24 cellular contexts compared by ENCODE assay signal in genomic region chr18:37612519-37612918, GRCh38. TPM values are rescaled to one million over a fixed set of nuclear protein-coding genes. Genes with fewer than 3 reads are reported as not detected.
DNase-seq lines count a peak whose midpoint lies in the region; ATAC-seq and TF ChIP-seq lines count a peak whose summit lies in the region.
"Had no signal": no experiment of that assay in that cellular context is flagged by ENCODE, and none has a peak within 500 bp of the region (broad histone marks: within the 10 kb centered on the region; RNA-seq: fewer than 3 reads in every experiment).

No MANE protein-coding gene starts in this region.

- H3K27me3 ChIP-seq in left ventricle myocardium inferior (ENCODE audit: low read depth) (peaks cover 35% of the 10 kb centered on the region), esophagus muscularis mucosa (no peaks in the 10 kb centered on the region)
- H3K27me3 ChIP-seq: BLaER1 treated with 17β-estradiol and CSF1 and Interleukin-3, amounts not matched to agents 10 nM and 100 nM; MG63 had no signal

- ATAC-seq in Right ventricle myocardium superior (ENCODE audit: poor library complexity) = no peak

- H3K9me3 ChIP-seq in left ventricle myocardium inferior (replicated peaks) (peaks cover 6% of the 10 kb centered on the region), esophagus muscularis mucosa (peaks cover 0 to 6% (median 0%) of the 10 kb centered on the region in 4 donors)
- H3K9me3 ChIP-seq: MG63 had no signal

- WGBS in esophagus muscularis mucosa = 35% methylated on average over 3 of the region's 3 CpGs

- DNase-seq in left ventricle myocardium inferior = no peak
- no peak for DNase-seq in Right ventricle myocardium superior
- DNase-seq in esophagus muscularis mucosa (ENCODE audit: extremely low spot score) = peak; percentile 53
- no peak for DNase-seq in NOMO-1 (lab: John Stamatoyannopoulos, UW; ENCODE audit: unreplicated experiment in 2 of 2)
- no peak for DNase-seq in NCI-H748 treated with DMSO at 0.1 percent for 48 hours (lab: John Stamatoyannopoulos, UW)
- no peak for DNase-seq in stimulated activated CD4-positive, alpha-beta T cell treated with anti-CD3 and anti-CD28 coated beads, Interleukin-2, amount 100 ng/mL, for 48 hours
- DNase-seq: AML-193; CD4-positive, alpha-beta T cell; DMS53; GM23248; H9; KBM-7; MG63; NCI-H1105 treated with DMSO at 0.1 percent for 48 hours; NCI-H146; NCI-H1930; NCI-H2107; NCI-H526; SIG-M5 had no signal

- H3K36me3 ChIP-seq in left ventricle myocardium inferior (no peaks in the 10 kb centered on the region), esophagus muscularis mucosa (no peaks in the 10 kb centered on the region)
- H3K36me3 ChIP-seq: BLaER1 treated with 17β-estradiol and CSF1 and Interleukin-3, amounts not matched to agents 10 nM and 100 nM; MG63 had no signal

- H3K4me1 ChIP-seq in left ventricle myocardium inferior (peaks cover 4% of the 10 kb centered on the region), esophagus muscularis mucosa (no peaks in the 10 kb centered on the region)
- H3K4me1 ChIP-seq: BLaER1 treated with 17β-estradiol and CSF1 and Interleukin-3, amounts not matched to agents 10 nM and 100 nM had no signal

- peak overlapping the region; percentile 85 to 94 (median 88) for H3K27ac Mint-ChIP-seq in nephron
- H3K27ac Mint-ChIP-seq: CD4-positive, alpha-beta T cell; H9 had no signal

- H3K27ac ChIP-seq in left ventricle myocardium inferior (replicated peaks) = peak overlapping the region; percentile 46
- no peak overlapping the region for H3K27ac ChIP-seq in esophagus muscularis mucosa (replicated peaks in 1 of 4)
- H3K27ac ChIP-seq: BLaER1 treated with 17β-estradiol and CSF1 and Interleukin-3, amounts not matched to agents 10 nM and 100 nM; GM23248; RWPE1; SK-N-MC had no signal

- intact Hi-C loops in left ventricle myocardium inferior (cut with micrococcal nuclease) (no loop called here), Right ventricle myocardium superior (cut with DNase I) (no loop called here), esophagus muscularis mucosa (cut with DNase I) (no loop called here)

- H3K27me3 Mint-ChIP-seq in nephron (ENCODE audit: low read depth) = peaks cover 25% of the 10 kb centered on the region

- no peaks in the 10 kb centered on the region for H3K36me3 Mint-ChIP-seq in nephron (ENCODE audit: low read depth)

- no peaks in the 10 kb centered on the region for H3K9me3 Mint-ChIP-seq in nephron
- H3K9me3 Mint-ChIP-seq: CD4-positive, alpha-beta T cell had no signal

- no peak for TF ChIP-seq POLR2A in esophagus muscularis mucosa (IDR thresholded peaks at IDR 0.05; ENCODE audit: low read depth)

- no peak for TF ChIP-seq EP300 in esophagus muscularis mucosa (IDR thresholded peaks at IDR 0.05)

- H3K4me3 ChIP-seq in left ventricle myocardium inferior = no peak overlapping the region
- no peak overlapping the region for H3K4me3 ChIP-seq in esophagus muscularis mucosa
- H3K4me3 ChIP-seq: BLaER1 treated with 17β-estradiol and CSF1 and Interleukin-3, amounts not matched to agents 10 nM and 100 nM; GM23248; MG63; SK-N-MC had no signal

- H3K4me3 Mint-ChIP-seq in nephron = peak overlapping the region in 1 of 3 experiments; percentile 32
- H3K4me3 Mint-ChIP-seq: CD4-positive, alpha-beta T cell; H9 had no signal

- TF ChIP-seq CTCF in left ventricle myocardium inferior (IDR thresholded peaks at IDR 0.05; ENCODE audit: borderline replicate concordance) (no peak), esophagus muscularis mucosa (IDR thresholded peaks at IDR 0.05) (no peak), nephron (IDR thresholded peaks at IDR 0.05; ENCODE audit: unreplicated experiment in 3 of 3) (no peak)

- H3K4me1 Mint-ChIP-seq in nephron = peaks cover 38% of the 10 kb centered on the region

RNA-seq across cellular contexts. Expression of gene CELF4, which starts 46.9 kb away (rescaled TPM):
- total RNA-seq in left ventricle myocardium inferior (0.60 TPM), Right ventricle myocardium superior (0.19 TPM), esophagus muscularis mucosa (1 to 10 TPM in 3 of 4 donors, under 1 TPM in 1; 0.86 to 1.8 (median 1.7) TPM)
- total RNA-seq: CD4-positive, alpha-beta T cell; Daoy; GM23248 had no signal
